In the genomic region with DNA sequence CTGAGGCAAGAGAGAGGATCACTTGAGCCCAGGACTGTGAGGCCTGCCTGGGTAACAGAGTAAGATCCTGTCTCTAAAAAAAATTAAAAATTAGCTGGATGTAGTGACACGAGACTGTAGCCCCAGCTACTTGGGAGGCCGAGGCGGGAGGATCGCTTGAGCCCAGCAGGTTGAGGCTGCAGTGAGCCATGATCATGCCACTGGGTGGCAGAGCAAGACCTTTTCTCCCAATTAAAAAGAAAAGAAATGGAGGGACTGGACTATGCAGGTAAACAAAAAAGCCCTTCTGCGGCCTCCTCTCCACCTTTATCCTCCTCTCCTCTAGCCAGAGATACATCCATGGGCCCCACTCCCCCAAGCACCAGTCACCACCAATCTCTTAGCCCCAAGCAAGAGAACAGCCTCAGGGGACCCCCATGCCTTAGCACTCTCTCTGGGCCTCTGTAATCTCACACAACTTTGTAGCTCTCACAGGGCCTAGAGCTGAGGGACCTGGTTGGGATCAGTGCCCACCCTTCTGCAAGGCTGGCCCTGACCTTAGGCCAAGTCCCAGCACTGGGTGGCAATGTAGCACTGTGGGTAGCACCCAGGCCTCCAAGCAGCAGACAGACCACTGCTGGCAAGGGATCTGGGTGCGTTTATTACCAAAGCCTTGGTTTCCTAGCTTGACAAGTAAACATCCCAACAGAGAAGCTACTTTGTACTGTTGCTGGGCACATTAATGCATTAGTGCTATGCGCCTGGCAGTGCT, we compare ENCODE assay signal across 14 cellular contexts. TPM values are rescaled to one million over a fixed set of nuclear protein-coding genes. Genes with fewer than 3 reads are reported as not detected.
DNase-seq lines count a peak whose midpoint lies in the region; ATAC-seq, FAIRE-seq and TF ChIP-seq lines count a peak whose summit lies in the region.
"Had no signal": no experiment of that assay in that cellular context is flagged by ENCODE, and none has a peak within 500 bp of the region (broad histone marks: within the 10 kb centered on the region; RNA-seq: fewer than 3 reads in every experiment).

No MANE protein-coding gene starts in this region.

- peaks cover 6% of the 10 kb centered on the region for H3K4me1 Mint-ChIP-seq in chondrocyte (ENCODE audit: low read depth)
- peaks cover 3% of the 10 kb centered on the region for H3K4me1 Mint-ChIP-seq in Caco-2 (ENCODE audit: low read depth, unreplicated experiment)

- BruUV-seq in Caco-2 (replicated peaks; lab: Mats Ljungman, UMichigan), result no TSS peak

- H2AK5ac ChIP-seq in neuronal stem cell (ENCODE audit: low read depth, low read length), result no peak overlapping the region

- TF ChIP-seq POLR2A in GM18505 (IDR thresholded peaks at IDR 0.05; ENCODE audit: borderline replicate concordance, extremely low read depth, insufficient read depth, insufficient read length), result no peak

- H2BK5ac ChIP-seq in neuronal stem cell (ENCODE audit: low read length), result no peak overlapping the region

- H3K9me3 ChIP-seq in neuronal stem cell (replicated peaks in 1 of 2; ENCODE audit: control insufficient read depth in 2 of 2, insufficient read depth in 1 of 2, low read depth in 1 of 2, low read length in 2 of 2) (no peaks in the 10 kb centered on the region), kidney (ENCODE audit: control insufficient read depth in 1 of 2, low read length in 2 of 2) (no peaks in the 10 kb centered on the region), Caco-2 (no peaks in the 10 kb centered on the region)
- H3K9me3 ChIP-seq: SJSA1, tibial nerve had no signal

- TF ChIP-seq CTCF in GM06990 (IDR thresholded peaks at IDR 0.05; ENCODE audit: insufficient read depth, low read length, poor library complexity, severe bottlenecking) (peak; percentile 13), GM13977 (IDR thresholded peaks at IDR 0.05; ENCODE audit: extremely low read depth, insufficient read depth, missing control alignments) (peak; percentile 47), chondrocyte (IDR thresholded peaks at IDR 0.05) (peak; percentile 58), kidney (IDR thresholded peaks at IDR 0.05; ENCODE audit: borderline replicate concordance, extremely low read depth, insufficient read depth) (no peak), Caco-2 (IDR thresholded peaks at IDR 0.05; ENCODE audit: insufficient read depth in 1 of 2, low read depth in 1 of 2, low read length in 1 of 2, severe bottlenecking in 1 of 2, unreplicated experiment in 1 of 2) (no peak)

- H3K27ac Mint-ChIP-seq in chondrocyte (ENCODE audit: unreplicated experiment), result no peak overlapping the region
- H3K27ac Mint-ChIP-seq in Caco-2 (ENCODE audit: unreplicated experiment), result no peak overlapping the region
- H3K27ac Mint-ChIP-seq: activated T-helper 1 cell treated with anti-CD3 and anti-CD28 coated beads, Interleukin-12 subunit alpha, Interleukin-12 subunit beta, Interleukin-2, Interleukin-4 antibody, amounts not matched to agents 30 ng/mL and 10 ng/mL and 1 ng/mL, durations not matched to agents 14 hours and 24 hours and 36 hours; HFFc6 had no signal

- H3K4me1 ChIP-seq in neuronal stem cell (ENCODE audit: control insufficient read depth in 2 of 2, insufficient read depth in 1 of 2, low read depth in 1 of 2, low read length in 2 of 2), result peaks cover 10 to 13% of the 10 kb centered on the region in 2 donors
- no peaks in the 10 kb centered on the region for H3K4me1 ChIP-seq in kidney (ENCODE audit: control insufficient read depth in 1 of 2, insufficient read depth in 1 of 2, low read depth in 1 of 2, low read length in 2 of 2)
- H3K4me1 ChIP-seq in Caco-2, result peaks cover 12% of the 10 kb centered on the region
- H3K4me1 ChIP-seq: SJSA1 had no signal

- H3K4me3 Mint-ChIP-seq in chondrocyte (ENCODE audit: unreplicated experiment), result no peak overlapping the region
- no peak overlapping the region for H3K4me3 Mint-ChIP-seq in Caco-2 (ENCODE audit: unreplicated experiment)
- H3K4me3 Mint-ChIP-seq: activated T-helper 1 cell treated with anti-CD3 and anti-CD28 coated beads, Interleukin-12 subunit alpha, Interleukin-12 subunit beta, Interleukin-2, Interleukin-4 antibody, amounts not matched to agents 30 ng/mL and 10 ng/mL and 1 ng/mL, durations not matched to agents 14 hours and 24 hours and 36 hours; HFFc6 had no signal

- H3K4me2 ChIP-seq in neuronal stem cell (ENCODE audit: insufficient read depth, low read length, poor library complexity, severe bottlenecking), result no peak overlapping the region

- H3K27ac ChIP-seq in neuronal stem cell (replicated peaks; ENCODE audit: low read length) (no peak overlapping the region), kidney (ENCODE audit: low read depth in 2 of 2, low read length in 2 of 2) (no peak overlapping the region)
- H3K27ac ChIP-seq: SJSA1, tibial nerve had no signal

- no peaks in the 10 kb centered on the region for H3K79me1 ChIP-seq in neuronal stem cell (ENCODE audit: low read depth, low read length)

- H3K4ac ChIP-seq in neuronal stem cell (ENCODE audit: low read length), result no peak overlapping the region

- H2AFZ ChIP-seq in neuronal stem cell (ENCODE audit: low read length), result no peak overlapping the region

- H4K8ac ChIP-seq in neuronal stem cell (ENCODE audit: low read depth, low read length), result no peak overlapping the region

- H2BK12ac ChIP-seq in neuronal stem cell (ENCODE audit: low read length), result no peak overlapping the region

- FAIRE-seq in kidney (lab: Jason Lieb, UNC), result no peak
- FAIRE-seq: endothelial cell of umbilical vein had no signal

- no peak overlapping the region for H3K18ac ChIP-seq in neuronal stem cell (ENCODE audit: low read length)

- H3K27me3 Mint-ChIP-seq in chondrocyte (ENCODE audit: low read depth) (peaks cover 4% of the 10 kb centered on the region), Caco-2 (ENCODE audit: insufficient read depth, unreplicated experiment) (no peaks in the 10 kb centered on the region)

- peak overlapping the region; percentile 76 for H3K23ac ChIP-seq in neuronal stem cell (ENCODE audit: low read depth, low read length, poor library complexity)

- H3K36me3 Mint-ChIP-seq in chondrocyte (ENCODE audit: low read depth), result peaks cover 10% of the 10 kb centered on the region
- peaks cover 61% of the 10 kb centered on the region for H3K36me3 Mint-ChIP-seq in Caco-2 (ENCODE audit: insufficient read depth, unreplicated experiment)

- H4K91ac ChIP-seq in neuronal stem cell (ENCODE audit: low read depth, low read length, poor library complexity), result no peak overlapping the region

- no peak overlapping the region for H3K4me3 ChIP-seq in GM06990 (replicated peaks; ENCODE audit: low read depth, low read length)
- no peak overlapping the region for H3K4me3 ChIP-seq in neuronal stem cell (ENCODE audit: low read length in 2 of 2)
- no peak overlapping the region for H3K4me3 ChIP-seq in kidney (ENCODE audit: low read length in 2 of 2)
- H3K4me3 ChIP-seq in Caco-2 (ENCODE audit: low read depth, low read length), result no peak overlapping the region
- H3K4me3 ChIP-seq: SJSA1, tibial nerve had no signal

- in situ Hi-C loops in GM13977 (cut with MboI; ENCODE audit: low pct_unique_long_range_greater_than_20kb, low sequenced_read_pairs, unreplicated experiment), result no loop called here

- H3K27me3 ChIP-seq in GM06990 (replicated peaks; ENCODE audit: control insufficient read depth, insufficient read depth, low read length), result no peaks in the 10 kb centered on the region
- no peaks in the 10 kb centered on the region for H3K27me3 ChIP-seq in neuronal stem cell (ENCODE audit: control insufficient read depth in 3 of 3, insufficient read depth in 3 of 3, low read depth in 1 of 3, low read length in 3 of 3)
- H3K27me3 ChIP-seq in Caco-2 (replicated peaks; ENCODE audit: control insufficient read depth, insufficient read depth, low read length), result no peaks in the 10 kb centered on the region
- H3K27me3 ChIP-seq: SJSA1, tibial nerve had no signal

- no peaks in the 10 kb centered on the region for H3K9me3 Mint-ChIP-seq in chondrocyte (ENCODE audit: low read depth)
- H3K9me3 Mint-ChIP-seq in Caco-2 (ENCODE audit: unreplicated experiment), result no peaks in the 10 kb centered on the region
- H3K9me3 Mint-ChIP-seq: activated T-helper 1 cell treated with anti-CD3 and anti-CD28 coated beads, Interleukin-12 subunit alpha, Interleukin-12 subunit beta, Interleukin-2, Interleukin-4 antibody, amounts not matched to agents 30 ng/mL and 10 ng/mL and 1 ng/mL, durations not matched to agents 14 hours and 24 hours and 36 hours had no signal

- POLR2A ChIA-PET in Caco-2 (lab: Charles Lee), result no interaction called here

- CTCF ChIA-PET in Caco-2 (lab: Charles Lee), result interaction anchor here (0.6 to 1.6 kb wide), 4 partner anchors 43 to 270 kb away, joined by 3 to 10 read pairs (median 3); a partner anchor contains a TSS

- H2BK15ac ChIP-seq in neuronal stem cell (ENCODE audit: low read length), result no peak overlapping the region

- DNase-seq in GM06990 (ENCODE audit: extremely low read depth, insufficient read length) (no peak), GM13977 (ENCODE audit: low spot score) (peak; percentile 55), chondrocyte (ENCODE audit: low spot score) (peak; percentile 42), neuronal stem cell (ENCODE audit: low spot score) (no peak), kidney (no peak), Caco-2 (no peak)
- DNase-seq: activated CD4-positive, CD25-positive, alpha-beta regulatory T cell treated with anti-CD3 and anti-CD28 coated beads, Interleukin-2, amount 50 U/mL, for 72 hours; HFFc6; NCI-H146 had no signal

- no peak overlapping the region for H3K14ac ChIP-seq in neuronal stem cell (ENCODE audit: low read length)

- intact Hi-C loops in kidney (cut with DNase I), result no loop called here
- intact Hi-C loops in Caco-2 (cut with micrococcal nuclease; ENCODE audit: unreplicated experiment), result loop anchor here (1.0 kb wide), 2 partner anchors 71 to 102 kb away; no protein-coding TSS in a partner anchor

- H2BK120ac ChIP-seq in neuronal stem cell (ENCODE audit: low read depth, low read length), result no peak overlapping the region

- H3K9ac ChIP-seq in neuronal stem cell (ENCODE audit: low read depth, low read length, poor library complexity), result no peak overlapping the region
- no peak overlapping the region for H3K9ac ChIP-seq in kidney (ENCODE audit: low read length in 2 of 2)

- H3K36me3 ChIP-seq in GM06990 (ENCODE audit: control insufficient read depth, insufficient read depth, low read length) (peaks cover 5% of the 10 kb centered on the region), neuronal stem cell (replicated peaks in 1 of 2; ENCODE audit: control insufficient read depth in 2 of 2, insufficient read depth in 2 of 2, low read length in 2 of 2) (no peaks in the 10 kb centered on the region), kidney (ENCODE audit: control insufficient read depth in 1 of 2, insufficient read depth in 2 of 2, low read length in 2 of 2) (no peaks in the 10 kb centered on the region), Caco-2 (ENCODE audit: control insufficient read depth, insufficient read depth, low read length) (no peaks in the 10 kb centered on the region; the same call in 1 of the 2 replicates)
- H3K36me3 ChIP-seq: SJSA1, tibial nerve had no signal

- ATAC-seq in GM18505 (IDR thresholded peaks at IDR 0.05; ENCODE audit: unreplicated experiment), result no peak

- no CpG with 5 or more reads among the region's 7 CpGs for WGBS in neuronal stem cell (ENCODE audit: extremely low coverage in 2 of 2, insufficient read length in 2 of 2, insufficient replicate concordance in 1 of 2), 2 donors

RNA-seq across cellular contexts. Expression of a gene that starts 43.4 kb away (rescaled TPM):
- 11.0 to 24.0 TPM (median 21.9 TPM) in 3 replicates for total RNA-seq in chondrocyte
- 5.8 TPM for polyA plus RNA-seq in neuronal stem cell (2013, experiment 1 of 2)
- 5.7 TPM for polyA plus RNA-seq in neuronal stem cell (2013, experiment 2 of 2)
- total RNA-seq in kidney, result 13.8 TPM
- polyA plus RNA-seq in kidney (ENCODE audit: insufficient read depth, low read depth, low replicate concordance), result 9.8 TPM
- total RNA-seq in Caco-2 (2022), result 79.4 and 87.5 TPM in 2 replicates

Comparison
In these comparisons a context has a peak if more than half of its experiments do, and no peak if none do; other contexts are left out.
1. DNase-seq: peak in GM13977 (single experiment) and chondrocyte (single experiment); none in GM06990 (single experiment), neuronal stem cell (single experiment), kidney (single experiment) and Caco-2 (0 of 2).
2. CTCF ChIP-seq: peak in GM06990 (single experiment), GM13977 (single experiment) and chondrocyte (single experiment); none in kidney (single experiment) and Caco-2 (0 of 2).